Comparison of ENCODE assay signal across 8 cellular contexts in the genomic region with DNA sequence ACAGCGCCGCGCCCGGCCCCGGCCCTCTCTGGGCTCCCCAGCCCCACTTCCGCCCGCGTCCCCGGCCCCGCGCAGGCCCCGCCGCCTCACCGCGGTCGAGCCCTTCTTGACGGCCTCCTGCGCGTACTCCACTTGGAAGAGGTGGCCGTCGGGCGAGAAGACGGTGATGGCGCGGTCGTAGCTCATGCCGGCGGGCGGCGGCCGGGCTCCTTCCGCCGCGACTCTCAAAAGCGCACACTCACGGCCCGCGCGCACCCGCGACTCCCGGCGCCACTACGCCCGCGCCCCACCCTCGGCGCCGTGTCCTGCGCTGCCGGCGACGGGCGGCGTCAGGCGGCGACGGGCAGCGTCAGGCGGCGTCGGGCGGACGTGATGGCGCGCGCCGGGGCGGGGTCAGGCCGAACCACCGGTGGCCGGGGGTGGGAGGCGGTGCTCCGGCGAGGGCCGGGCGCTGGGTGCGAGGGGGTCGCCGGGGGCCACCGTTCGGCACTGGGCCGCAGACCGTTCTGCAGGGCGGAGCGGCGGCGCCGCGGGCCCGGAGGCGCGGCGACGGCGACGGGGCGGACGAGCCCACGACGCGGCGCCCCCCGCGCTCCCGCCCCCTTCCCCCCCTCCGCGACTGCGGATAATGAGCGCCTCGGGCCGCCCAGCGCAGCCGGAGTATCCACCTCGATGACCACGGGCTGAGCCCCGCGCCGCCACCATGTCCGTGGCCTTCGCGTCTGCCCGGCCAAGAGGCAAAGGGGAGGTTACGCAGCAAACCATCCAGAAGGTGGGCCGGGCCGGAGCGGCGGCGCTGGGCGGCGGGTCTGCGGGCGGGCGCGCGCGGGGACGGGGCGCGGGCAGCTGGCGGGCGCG. TPM values are rescaled to one million over a fixed set of nuclear protein-coding genes. Genes with fewer than 3 reads are reported as not detected.
DNase-seq lines count a peak whose midpoint lies in the region; ATAC-seq, FAIRE-seq and TF ChIP-seq lines count a peak whose summit lies in the region.

Gene PSMA7, minus strand, starts transcription at position 277 of the 858 bp plus-strand sequence. Its CDS starts 91 bp downstream, at position 186.
Gene SS18L1, plus strand, starts transcription at position 652 of the 858 bp plus-strand sequence. Its CDS starts 52 bp downstream, at position 704.

- peak; percentile 90 to 94 (median 92) for ATAC-seq in pancreas

- H3K9me2 ChIP-seq in GM23248 (ENCODE audit: insufficient read depth) (no peaks in the 10 kb centered on the region), SK-N-SH (no peaks in the 10 kb centered on the region)

- TF ChIP-seq RAD21 in SK-N-SH (IDR thresholded peaks at IDR 0.05; ENCODE audit: low read length), result no peak

- H3K4me1 ChIP-seq in GM23248 (ENCODE audit: insufficient read depth) (peaks cover 24% of the 10 kb centered on the region), SK-N-SH (ENCODE audit: control insufficient read depth in 1 of 2, insufficient read depth in 2 of 2, low read depth in 1 of 2, low read length in 1 of 2) (peaks cover 5 to 27% of the 10 kb centered on the region in 2 experiments; a peak in 3 of 4 replicates), pancreas (peaks cover 16 to 26% (median 21%) of the 10 kb centered on the region in 3 donors), thymus (ENCODE audit: control insufficient read depth, insufficient read depth, low read length) (peaks cover 18% of the 10 kb centered on the region)

- H3K27me3 ChIP-seq in GM23248 (replicated peaks; ENCODE audit: insufficient read depth) (no peaks in the 10 kb centered on the region), SK-N-SH (ENCODE audit: insufficient read depth) (no peaks in the 10 kb centered on the region), pancreas (no peaks in the 10 kb centered on the region), thymus (ENCODE audit: control insufficient read depth, insufficient read depth) (no peaks in the 10 kb centered on the region)

- H3K9me3 ChIP-seq in GM23248 (ENCODE audit: low read depth) (no peaks in the 10 kb centered on the region), SK-N-SH (no peaks in the 10 kb centered on the region), pancreas (no peaks in the 10 kb centered on the region), thymus (ENCODE audit: control insufficient read depth) (no peaks in the 10 kb centered on the region)

- in situ Hi-C loops in GM23248 (cut with MboI), result no loop called here

- 1% methylated on average over 47 to 127 of the region's 143 CpGs for WGBS in GM23248 (ENCODE audit: low coverage in 1 of 2, low lambda C conversion rate in 2 of 2, missing lambda C conversion rate in 2 of 2), 2 experiments
- under 1% methylated on average over 49 of the region's 143 CpGs for WGBS in SK-N-SH (ENCODE audit: low lambda C conversion rate)
- WGBS in pancreas, 2 donors, result 0 to 1% methylated on average over 94 to 143 of the region's 143 CpGs
- WGBS in thymus, result under 1% methylated on average over 143 of the region's 143 CpGs

- peaks cover 88% of the 10 kb centered on the region for H3K79me2 ChIP-seq in GM23248 (ENCODE audit: insufficient read depth)
- peaks cover 87% of the 10 kb centered on the region for H3K79me2 ChIP-seq in SK-N-SH (ENCODE audit: insufficient read depth)

- no peak for FAIRE-seq in pancreas (lab: Jason Lieb, UNC)

- H3K27ac ChIP-seq in GM23248 (peak within 1 kb of the TSS; percentile 79), SK-N-SH (ENCODE audit: low read depth in 2 of 2, low read length in 1 of 2) (peak within 1 kb of the TSS; percentile 34 to 96; a peak in 3 of 4 replicates), pancreas (peak within 1 kb of the TSS; percentile 76 to 99 (median 88)), thymus (ENCODE audit: low read depth) (peak within 1 kb of the TSS; percentile 99)

- no peak for TF ChIP-seq EP300 in SK-N-SH (IDR thresholded peaks at IDR 0.05; ENCODE audit: borderline replicate concordance in 1 of 2, low read depth in 1 of 2, low read length in 1 of 2)

- H4K20me1 ChIP-seq in GM23248 (ENCODE audit: insufficient read depth), result peaks cover 15% of the 10 kb centered on the region
- H4K20me1 ChIP-seq in SK-N-SH (ENCODE audit: insufficient read depth), result peaks cover 81% of the 10 kb centered on the region

- POLR2A ChIA-PET in SK-N-SH (lab: Yijun Ruan, JAX), result interaction anchor here (0.6 to 2.4 kb wide), 3 partner anchors 22 to 77 kb away, joined by 3 to 8 read pairs (median 4); partner anchors contain the start of gene TAF4

- H3K36me3 ChIP-seq in GM23248 (ENCODE audit: low read depth) (peaks cover 22% of the 10 kb centered on the region), SK-N-SH (replicated peaks in 1 of 2; ENCODE audit: control insufficient read depth in 1 of 2, insufficient read depth in 2 of 2, low read length in 1 of 2) (peaks cover 21 to 23% of the 10 kb centered on the region in 2 experiments), pancreas (peaks cover 9 to 22% (median 15%) of the 10 kb centered on the region in 3 donors), thymus (ENCODE audit: control insufficient read depth, insufficient read depth) (peaks cover 22% of the 10 kb centered on the region)

- peaks cover 3% of the 10 kb centered on the region for H3K36me3 Mint-ChIP-seq in activated naive CD4-positive, alpha-beta T cell treated with anti-CD3 and anti-CD28 coated beads, Interleukin-2, amount 50 U/mL, for 24 hours

- peak within 1 kb of the TSS; percentile 94 for H3K27ac Mint-ChIP-seq in activated naive CD4-positive, alpha-beta T cell treated with anti-CD3 and anti-CD28 coated beads, Interleukin-2, amount 50 U/mL, for 24 hours

- CTCF ChIA-PET in SK-N-SH (lab: Yijun Ruan, JAX), result interaction anchor here (0.7 to 11.1 kb wide), 7 partner anchors 11 to 133 kb away, joined by 3 to 130 read pairs (median 3); no protein-coding TSS in a partner anchor

- TF ChIP-seq CTCF in SK-N-SH (IDR thresholded peaks at IDR 0.05) (no peak), pancreas (IDR thresholded peaks at IDR 0.05) (no peak)

- H3K4me3 ChIP-seq in GM23248, result peak within 1 kb of the TSS; percentile 76
- peak within 1 kb of the TSS; percentile 88 to 92 for H3K4me3 ChIP-seq in SK-N-SH (ENCODE audit: low read depth in 2 of 2, low read length in 1 of 2)
- H3K4me3 ChIP-seq in pancreas, result peak within 1 kb of the TSS; percentile 77 to 94 (median 88)
- peak within 1 kb of the TSS; percentile 92 for H3K4me3 ChIP-seq in thymus (ENCODE audit: low read length)

- H3F3A ChIP-seq in GM23248 (ENCODE audit: insufficient read depth) (peaks cover 31% of the 10 kb centered on the region), SK-N-SH (replicated peaks; ENCODE audit: insufficient read depth) (no peaks in the 10 kb centered on the region)

- DNase-seq in ELR (ENCODE audit: low read depth) (peak; percentile 93), GM23248 (peak; percentile 97), LHCN-M2 (ENCODE audit: low read depth) (peak; percentile 87), SK-N-SH (peak; percentile 97), head of caudate nucleus (peak; percentile 52 to 94 (median 90)), pancreas (peak; percentile 80 to 95 (median 87))

- peaks cover 43% of the 10 kb centered on the region for H3K4me1 Mint-ChIP-seq in activated naive CD4-positive, alpha-beta T cell treated with anti-CD3 and anti-CD28 coated beads, Interleukin-2, amount 50 U/mL, for 24 hours

- H3K4me3 Mint-ChIP-seq in activated naive CD4-positive, alpha-beta T cell treated with anti-CD3 and anti-CD28 coated beads, Interleukin-2, amount 50 U/mL, for 24 hours, result peak within 1 kb of the TSS; percentile 93

- H3K9me3 Mint-ChIP-seq in activated naive CD4-positive, alpha-beta T cell treated with anti-CD3 and anti-CD28 coated beads, Interleukin-2, amount 50 U/mL, for 24 hours, result no peaks in the 10 kb centered on the region

- H2AFZ ChIP-seq in GM23248 (peak within 1 kb of the TSS; percentile 58), SK-N-SH (ENCODE audit: low read depth) (no peak within 1 kb of the TSS; the same call in 1 of the 2 replicates)

- intact Hi-C loops in head of caudate nucleus (cut with DNase I) (loop anchor here (2.0 to 10.0 kb wide), 3 partner anchors 21 to 91 kb away; partner anchors contain the start of genes LSM14B, OSBPL2 and TAF4), pancreas (cut with DNase I) (no loop called here)

- no peaks in the 10 kb centered on the region for H3K27me3 Mint-ChIP-seq in activated naive CD4-positive, alpha-beta T cell treated with anti-CD3 and anti-CD28 coated beads, Interleukin-2, amount 50 U/mL, for 24 hours

- H3K4me2 ChIP-seq in GM23248 (ENCODE audit: unreplicated experiment), result peak within 1 kb of the TSS; percentile 92
- H3K4me2 ChIP-seq in SK-N-SH, result peak within 1 kb of the TSS; percentile 99

- peak within 1 kb of the TSS; percentile 94 for H3K9ac ChIP-seq in GM23248
- peak within 1 kb of the TSS; percentile 91 for H3K9ac ChIP-seq in SK-N-SH

TF ChIP-seq in SK-N-SH, 30 proteins besides CTCF, POLR2A, EP300 and RAD21 (continues in another document):
- no peak for TF ChIP-seq JUND (IDR thresholded peaks at IDR 0.05)
- TF ChIP-seq TAF1 (IDR thresholded peaks at IDR 0.05; ENCODE audit: borderline replicate concordance, low read depth, low read length), result peak; percentile 75; the same call in 1 of the 2 replicates
- TF ChIP-seq, protein P1, sequence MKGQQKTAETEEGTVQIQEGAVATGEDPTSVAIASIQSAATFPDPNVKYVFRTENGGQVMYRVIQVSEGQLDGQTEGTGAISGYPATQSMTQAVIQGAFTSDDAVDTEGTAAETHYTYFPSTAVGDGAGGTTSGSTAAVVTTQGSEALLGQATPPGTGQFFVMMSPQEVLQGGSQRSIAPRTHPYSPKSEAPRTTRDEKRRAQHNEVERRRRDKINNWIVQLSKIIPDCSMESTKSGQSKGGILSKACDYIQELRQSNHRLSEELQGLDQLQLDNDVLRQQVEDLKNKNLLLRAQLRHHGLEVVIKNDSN (IDR thresholded peaks at IDR 0.05; ENCODE audit: borderline replicate concordance, low read depth), result no peak
- TF ChIP-seq TCF12 (IDR thresholded peaks at IDR 0.05), result no peak

RNA-seq across cellular contexts. Expression of gene PSMA7, which starts in this region (rescaled TPM):
- total RNA-seq in GM23248 (2014; rRNA removed; shearing (Covaris generic)), result 268 and 308 TPM in 2 replicates
- polyA plus RNA-seq in GM23248 (2016; fragmentation: Nextera tagmentation; extraction: Ambion mirVana) (488 and 493 TPM in 2 replicates), SK-N-SH (2012; rRNA removed) (687 and 801 TPM in 2 replicates), pancreas (100 to 1,000 TPM in 1 of 2 donors, 10 to 100 TPM in 1; 67.9 to 119 TPM), thymus (264 TPM)
- total RNA-seq in LHCN-M2 (2014; rRNA removed) (503 and 618 TPM in 2 replicates), pancreas (100 to 1,000 TPM in 1 of 6 donors, 10 to 100 TPM in 5; 55.6 to 105 (median 74.3) TPM)
- polyA plus RNA-seq in LHCN-M2 (2012), result 476 TPM
- polyA plus RNA-seq in SK-N-SH (2012; cell fraction: cytosol; rRNA removed), result 613 and 674 TPM in 2 replicates
- 549 and 666 TPM in 2 replicates for polyA plus RNA-seq in SK-N-SH (2012; cell fraction: nucleus; rRNA removed)

RNA-seq across cellular contexts. Expression of gene SS18L1, which starts in this region (rescaled TPM):
- total RNA-seq in GM23248 (2014; rRNA removed; shearing (Covaris generic)), result 7.5 and 8.8 TPM in 2 replicates
- 1.5 and 2.3 TPM in 2 replicates for polyA plus RNA-seq in GM23248 (2016; fragmentation: Nextera tagmentation; extraction: Ambion mirVana)
- 14.3 and 18.0 TPM in 2 replicates for total RNA-seq in LHCN-M2 (2014; rRNA removed)
- polyA plus RNA-seq in LHCN-M2 (2012), result 3.6 TPM
- 10.7 and 13.1 TPM in 2 replicates for polyA plus RNA-seq in SK-N-SH (2012; rRNA removed)
- 6.1 and 7.6 TPM in 2 replicates for polyA plus RNA-seq in SK-N-SH (2012; cell fraction: cytosol; rRNA removed)
- 38.4 and 51.9 TPM in 2 replicates for polyA plus RNA-seq in SK-N-SH (2012; cell fraction: nucleus; rRNA removed)
- 1 to 10 TPM; 6.6 to 9.7 (median 7.4) TPM for total RNA-seq in pancreas
- polyA plus RNA-seq in pancreas, result 10 to 100 TPM; 13.0 to 19.3 TPM
- 22.3 TPM for polyA plus RNA-seq in thymus

Comparison
In these comparisons a context has a peak if more than half of its experiments do, and no peak if none do; other contexts are left out.
1. Peak in every context shown above with its lines: DNase-seq, ATAC-seq, H3K4me3 ChIP-seq and H3K27ac ChIP-seq.